In the genomic region with DNA sequence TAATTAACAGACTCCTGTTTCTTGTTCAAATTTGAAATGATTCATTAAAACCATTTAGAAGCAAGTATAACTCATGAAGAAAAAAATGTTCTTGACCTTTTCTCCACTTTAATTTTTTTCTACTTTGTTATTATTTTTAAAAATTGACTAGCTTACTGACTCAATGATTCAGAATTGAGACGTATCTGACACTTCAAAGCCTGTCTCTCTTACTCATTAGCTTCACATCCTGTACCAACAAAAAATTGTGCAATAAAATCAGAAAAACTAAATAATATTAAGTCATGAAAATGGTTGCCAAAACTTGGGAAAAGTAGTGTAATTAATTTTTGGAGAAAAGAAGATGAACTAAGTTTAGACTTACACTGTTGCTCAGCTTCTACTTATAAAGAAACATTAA, we compare ENCODE assay signal across 19 cellular contexts.
"Had no signal": no experiment of that assay in that cellular context is flagged by ENCODE, and none has a peak within 500 bp of the region (broad histone marks: within the 10 kb centered on the region; RNA-seq: fewer than 3 reads in every experiment).

No MANE protein-coding gene starts in this region.

- H3K4me3 Mint-ChIP-seq: dendritic cell treated with granulocyte-macrophage colony-stimulating factor and Interleukin-4, amounts not matched to agents 40 ng/mL and 50 ng/mL, for 4 days; memory B cell had no signal

- H3K27ac Mint-ChIP-seq: dendritic cell treated with granulocyte-macrophage colony-stimulating factor and Interleukin-4, amounts not matched to agents 40 ng/mL and 50 ng/mL, for 4 days; memory B cell had no signal

- DNase-seq: activated CD4-positive, alpha-beta T cell treated with anti-CD3 and anti-CD28 coated beads for 1 hour; activated CD8-positive, alpha-beta memory T cell treated with anti-CD3 and anti-CD28 coated beads for 24 hours; activated CD8-positive, alpha-beta memory T cell treated with anti-CD3 and anti-CD28 coated beads, Interleukin-2, amount 50 U/mL, for 48 hours; activated effector memory CD4-positive, alpha-beta T cell treated with anti-CD3 and anti-CD28 coated beads, Interleukin-2, amount 50 U/mL, for 16 hours; activated naive CD4-positive, alpha-beta T cell treated with anti-CD3 and anti-CD28 coated beads, Interleukin-2, amount 50 U/mL, for 16 hours; activated T-cell treated with anti-CD3 and anti-CD28 coated beads, Interleukin-2, amount 50 U/mL, for 48 hours; effector CD8-positive, alpha-beta T cell; gastrocnemius medialis; heart right ventricle; left ventricle myocardium superior; occipital lobe; stimulated activated CD8-positive, alpha-beta memory T cell treated with anti-CD3 and anti-CD28 coated beads, Interleukin-4, amount 100 ng/mL, for 48 hours; stimulated activated naive CD4-positive, alpha-beta T cell; thyroid gland; WERI-Rb-1 had no signal

- H3K36me3 ChIP-seq: ascending aorta, gastrocnemius medialis, heart right ventricle, thyroid gland, WERI-Rb-1 had no signal

- H3K27me3 ChIP-seq: ascending aorta, gastrocnemius medialis, heart right ventricle, thyroid gland had no signal

- H3K36me3 Mint-ChIP-seq: memory B cell had no signal

- H3K27me3 Mint-ChIP-seq: dendritic cell treated with granulocyte-macrophage colony-stimulating factor and Interleukin-4, amounts not matched to agents 40 ng/mL and 50 ng/mL, for 4 days; memory B cell; progenitor cell of endocrine pancreas had no signal

- ATAC-seq: gastrocnemius medialis, heart right ventricle, left ventricle myocardium superior had no signal

- H3K4me1 ChIP-seq: ascending aorta, gastrocnemius medialis, heart right ventricle, thyroid gland had no signal

- H3K27ac ChIP-seq: ascending aorta, gastrocnemius medialis, heart right ventricle, thyroid gland, WERI-Rb-1 had no signal

- H3K4me1 Mint-ChIP-seq: memory B cell had no signal

- H3K4me3 ChIP-seq: ascending aorta, gastrocnemius medialis, heart right ventricle, thyroid gland had no signal

- H3K9me3 ChIP-seq: ascending aorta, gastrocnemius medialis, thyroid gland had no signal
